16 cellular contexts compared by ENCODE assay signal in the genomic region with DNA sequence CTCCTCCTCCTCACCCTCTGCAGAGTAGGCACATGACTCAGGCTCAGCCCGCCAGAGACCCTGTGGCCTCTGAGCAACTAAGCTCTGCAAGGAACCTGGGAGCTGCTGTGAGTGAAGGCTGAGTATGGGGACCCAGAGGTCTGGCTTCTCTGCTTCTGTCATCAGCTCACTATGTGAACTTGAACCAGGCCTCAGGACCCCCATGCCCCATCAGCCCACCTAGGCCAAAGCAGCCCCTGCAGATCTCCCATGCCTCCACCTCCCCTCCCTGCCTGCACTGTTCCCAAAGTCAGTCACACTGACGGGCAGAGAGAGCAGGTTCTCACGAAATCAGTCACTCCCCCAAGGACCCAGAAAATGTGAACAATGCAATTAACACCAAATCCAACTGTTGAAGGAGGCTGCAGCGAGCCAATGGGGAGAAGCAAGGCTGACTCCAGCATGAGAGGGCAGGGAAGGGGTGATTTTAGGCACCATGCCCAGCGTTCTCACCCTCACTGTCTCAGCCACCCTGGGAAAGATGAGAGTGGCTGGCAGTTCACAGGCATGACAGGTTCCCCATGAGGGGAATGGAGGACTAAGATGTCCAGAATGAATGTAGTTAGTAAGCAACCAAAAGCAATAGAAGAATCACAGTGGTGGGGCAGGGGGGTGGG.
DNase-seq lines count a peak whose midpoint lies in the region; ATAC-seq and TF ChIP-seq lines count a peak whose summit lies in the region.
"Had no signal": no experiment of that assay in that cellular context is flagged by ENCODE, and none has a peak within 500 bp of the region (broad histone marks: within the 10 kb centered on the region; RNA-seq: fewer than 3 reads in every experiment).

No MANE protein-coding gene starts in this region.

- no peaks in the 10 kb centered on the region for H4K20me1 ChIP-seq in PC-9 (ENCODE audit: insufficient read depth)

- no peak overlapping the region for H2AFZ ChIP-seq in PC-9

- CTCF ChIA-PET in PC-9 (lab: Charles Lee) = interaction anchor here (0.6 to 1.3 kb wide), 3 partner anchors 21 to 93 kb away, joined by 3 to 9 read pairs (median 8); no protein-coding TSS in a partner anchor

- H3K27ac Mint-ChIP-seq in CD14-positive monocyte = peak overlapping the region; percentile 71 to 95 (median 89)
- H3K27ac Mint-ChIP-seq in osteocyte (ENCODE audit: unreplicated experiment) = peak overlapping the region; percentile 89
- H3K27ac Mint-ChIP-seq: activated B cell treated with CpG ODN at 0.5 μM for 24 hours; activated T-helper 2 cell treated with anti-CD3 and anti-CD28 coated beads, Interferon-gamma antibody, Interleukin-2, Interleukin-4, amounts not matched to agents 10 μg/mL and 5 μg/mL and 100 μg/mL, durations not matched to agents 14 hours and 24 hours and 36 hours; IgD-negative memory B cell had no signal

- H3K36me3 ChIP-seq in PC-9 (ENCODE audit: low read depth) (no peaks in the 10 kb centered on the region), esophagus (ENCODE audit: control insufficient read depth in 2 of 2, insufficient read depth in 2 of 2, low read length in 1 of 2) (no peaks in the 10 kb centered on the region)

- H3K27me3 ChIP-seq in PC-9 (ENCODE audit: insufficient read depth, low read depth) (no peaks in the 10 kb centered on the region), esophagus (ENCODE audit: control insufficient read depth in 1 of 2, insufficient read depth in 2 of 2, low read length in 2 of 2) (no peaks in the 10 kb centered on the region)

- H3K27me3 Mint-ChIP-seq in CD14-positive monocyte (ENCODE audit: low read depth in 3 of 3) (peaks cover 2 to 8% (median 6%) of the 10 kb centered on the region in 3 donors), osteocyte (ENCODE audit: unreplicated experiment) (no peaks in the 10 kb centered on the region)
- H3K27me3 Mint-ChIP-seq: activated B cell treated with CpG ODN at 0.5 μM for 24 hours; CD4-positive, CD25-positive, alpha-beta regulatory T cell; IgD-negative memory B cell had no signal

- H3K9me3 ChIP-seq in PC-9 (ENCODE audit: insufficient read depth, low read depth) (no peaks in the 10 kb centered on the region), esophagus (ENCODE audit: control insufficient read depth in 2 of 2, insufficient read depth in 1 of 2, low read depth in 1 of 2, low read length in 1 of 2) (no peaks in the 10 kb centered on the region)
- H3K9me3 ChIP-seq: psoas muscle had no signal

- H3K4me1 ChIP-seq in PC-9 (replicated peaks; ENCODE audit: insufficient read depth) (peaks cover 39% of the 10 kb centered on the region), esophagus (ENCODE audit: control insufficient read depth in 2 of 2, insufficient read depth in 2 of 2, low read length in 1 of 2) (peaks cover 2 to 6% of the 10 kb centered on the region in 2 donors)
- H3K4me1 ChIP-seq: psoas muscle had no signal

- no peak overlapping the region for H3K4me3 Mint-ChIP-seq in CD14-positive monocyte
- no peak overlapping the region for H3K4me3 Mint-ChIP-seq in osteocyte (ENCODE audit: unreplicated experiment)
- H3K4me3 Mint-ChIP-seq: activated B cell treated with CpG ODN at 0.5 μM for 24 hours; CD4-positive, CD25-positive, alpha-beta regulatory T cell; IgD-negative memory B cell had no signal

- POLR2A ChIA-PET in PC-9 (lab: Charles Lee; ENCODE audit: unreplicated experiment) = no interaction called here

- no peak for ATAC-seq in GM18520 (IDR thresholded peaks at IDR 0.05; ENCODE audit: unreplicated experiment)

- H3K4me1 Mint-ChIP-seq in CD14-positive monocyte (peaks cover 67% of the 10 kb centered on the region), osteocyte (ENCODE audit: unreplicated experiment) (peaks cover 26% of the 10 kb centered on the region)

- peaks cover 32% of the 10 kb centered on the region for H3F3A ChIP-seq in PC-9 (ENCODE audit: insufficient read depth, low read depth)

- H3K27ac ChIP-seq in PC-9 (peak overlapping the region; percentile 55), esophagus (ENCODE audit: low read depth in 2 of 2, low read length in 1 of 2) (peak overlapping the region; percentile 4 to 33)
- H3K27ac ChIP-seq: psoas muscle, SK-N-MC had no signal

- peak overlapping the region; percentile 44 for H3K4me2 ChIP-seq in PC-9

- intact Hi-C loops in CD14-positive monocyte (cut with micrococcal nuclease) (loop anchor here in 1 of 2 donors (10.0 kb wide), 1 partner anchor 67 kb away; the partner anchor contains the start of genes CKLF and TK2), PC-9 (cut with micrococcal nuclease; ENCODE audit: unreplicated experiment) (loop anchor here (2.0 to 5.0 kb wide), 2 partner anchors 65 to 100 kb away; partner anchors contain the start of gene CKLF)

- BruUV-seq in PC-9 (replicated peaks; lab: Mats Ljungman, UMichigan) = no TSS peak

- 82 to 92% methylated on average over 5 of the region's 5 CpGs for WGBS in esophagus, 2 donors

- TF ChIP-seq CTCF in CD14-positive monocyte (IDR thresholded peaks at IDR 0.05) (no peak), PC-9 (conservative IDR thresholded peaks at IDR 0.05) (no peak), osteocyte (IDR thresholded peaks at IDR 0.05) (no peak)

- DNase-seq in CD14-positive monocyte (ENCODE audit: low spot score) = no peak
- DNase-seq in PC-9 = no peak
- DNase-seq in osteocyte (ENCODE audit: extremely low spot score, unreplicated experiment) = peak; percentile 80
- DNase-seq in D341Med (ENCODE audit: low spot score) = no peak
- no peak for DNase-seq in stimulated activated CD4-positive, alpha-beta T cell treated with anti-CD3 and anti-CD28 coated beads, Interleukin-12 subunit alpha, Interleukin-12 subunit beta, amount 100 ng/mL, for 4 hours
- DNase-seq in HUDEP-2 (lab: John Stamatoyannopoulos, UW; ENCODE audit: unreplicated experiment in 76 of 76) = no peak
- DNase-seq: CD4-positive, CD25-positive, alpha-beta regulatory T cell; NCI-H187 treated with DMSO at 0.1 percent for 48 hours; NCI-H82; psoas muscle had no signal

- H3K79me2 ChIP-seq in PC-9 (ENCODE audit: low read depth) = no peaks in the 10 kb centered on the region

- H3K4me3 ChIP-seq in PC-9 = no peak overlapping the region
- H3K4me3 ChIP-seq in esophagus (ENCODE audit: low read depth in 1 of 2, low read length in 2 of 2) = no peak overlapping the region
- H3K4me3 ChIP-seq: psoas muscle, SK-N-MC had no signal

- H3K9me3 Mint-ChIP-seq in CD14-positive monocyte = peaks cover 0 to 2% (median 0%) of the 10 kb centered on the region in 7 donors
- H3K9me3 Mint-ChIP-seq in osteocyte (ENCODE audit: unreplicated experiment) = no peaks in the 10 kb centered on the region
- H3K9me3 Mint-ChIP-seq: activated B cell treated with CpG ODN at 0.5 μM for 24 hours; activated T-helper 2 cell treated with anti-CD3 and anti-CD28 coated beads, Interferon-gamma antibody, Interleukin-2, Interleukin-4, amounts not matched to agents 10 μg/mL and 5 μg/mL and 100 μg/mL, durations not matched to agents 14 hours and 24 hours and 36 hours; CD4-positive, CD25-positive, alpha-beta regulatory T cell; IgD-negative memory B cell had no signal

- H3K36me3 Mint-ChIP-seq in CD14-positive monocyte (peaks cover 23 to 29% of the 10 kb centered on the region in 2 donors), osteocyte (ENCODE audit: unreplicated experiment) (no peaks in the 10 kb centered on the region)
- H3K36me3 Mint-ChIP-seq: CD4-positive, CD25-positive, alpha-beta regulatory T cell had no signal

- H3K9me2 ChIP-seq in PC-9 (ENCODE audit: insufficient read depth) = no peaks in the 10 kb centered on the region
